In genomic region chr10:68957284-68957615, GRCh38 we compare ENCODE assay signal across 8 cellular contexts. TPM values are rescaled to one million over a fixed set of nuclear protein-coding genes. Genes with fewer than 3 reads are reported as not detected.
DNase-seq lines count a peak whose midpoint lies in the region; ATAC-seq and TF ChIP-seq lines count a peak whose summit lies in the region.

No MANE protein-coding gene starts in this region.

- no peak overlapping the region for H4K5ac ChIP-seq in mesendoderm (ENCODE audit: low read length)

- H3K18ac ChIP-seq in mesendoderm (ENCODE audit: low read length), result no peak overlapping the region

- H3K4me3 ChIP-seq in right atrium auricular region, result peak overlapping the region; percentile 78 to 86
- H3K4me3 ChIP-seq in brain microvascular endothelial cell (ENCODE audit: low read depth, low read length), result peak overlapping the region; percentile 100
- H3K4me3 ChIP-seq in mesendoderm (ENCODE audit: low read length), result peak overlapping the region; percentile 34
- H3K4me3 ChIP-seq in vagina, result peak overlapping the region; percentile 74 to 85

- in situ Hi-C loops in brain microvascular endothelial cell (cut with HindIII; ENCODE audit: low pct_ligation_motif_present, low sequenced_read_pairs), result no loop called here

- H4K8ac ChIP-seq in mesendoderm (ENCODE audit: low read depth, low read length), result no peak overlapping the region

- no peak overlapping the region for H3K4ac ChIP-seq in mesendoderm (ENCODE audit: low read depth, low read length)

- TF ChIP-seq CTCF in right atrium auricular region (IDR thresholded peaks at IDR 0.05) (no peak), brain microvascular endothelial cell (IDR thresholded peaks at IDR 0.05; ENCODE audit: low read depth, low read length, missing control alignments) (no peak), vagina (IDR thresholded peaks at IDR 0.05) (no peak)

- H2AK5ac ChIP-seq in mesendoderm (ENCODE audit: low read length), result no peak overlapping the region

- no peak overlapping the region for H2BK5ac ChIP-seq in mesendoderm (ENCODE audit: low read length)

- H3K79me1 ChIP-seq in mesendoderm (ENCODE audit: low read length), result no peaks in the 10 kb centered on the region

- no peak for TF ChIP-seq POLR2A in vagina (IDR thresholded peaks at IDR 0.05)

- peak overlapping the region in 1 of 2 donors; percentile 82 for H3K27ac ChIP-seq in right atrium auricular region
- H3K27ac ChIP-seq in brain microvascular endothelial cell, result peak overlapping the region; percentile 80
- H3K27ac ChIP-seq in mesendoderm (ENCODE audit: low read depth, low read length), result peak overlapping the region; percentile 11
- peak overlapping the region; percentile 70 for H3K27ac ChIP-seq in vagina

- H2BK15ac ChIP-seq in mesendoderm (replicated peaks; ENCODE audit: low read depth), result no peak overlapping the region

- peak overlapping the region; percentile 94 for H3K9ac ChIP-seq in mesendoderm (ENCODE audit: low read length)

- H3K9me3 ChIP-seq in right atrium auricular region (no peaks in the 10 kb centered on the region), vagina (no peaks in the 10 kb centered on the region)

- peak overlapping the region; percentile 82 for H3K4me2 ChIP-seq in mesendoderm (ENCODE audit: low read length)

- no CpG with 5 or more reads among the region's 7 CpGs for WGBS in mesendoderm (ENCODE audit: extremely low coverage, insufficient coverage, low lambda C conversion rate)

- H3K4me1 ChIP-seq in right atrium auricular region, result peaks cover 0 to 35% of the 10 kb centered on the region in 2 donors
- peaks cover 2% of the 10 kb centered on the region for H3K4me1 ChIP-seq in mesendoderm (ENCODE audit: control insufficient read depth, low read depth, low read length)
- peaks cover 35% of the 10 kb centered on the region for H3K4me1 ChIP-seq in vagina

- H3K27me3 ChIP-seq in right atrium auricular region (no peaks in the 10 kb centered on the region), brain microvascular endothelial cell (replicated peaks) (no peaks in the 10 kb centered on the region), mesendoderm (ENCODE audit: insufficient read depth, low read length, poor library complexity) (no peaks in the 10 kb centered on the region), vagina (no peaks in the 10 kb centered on the region)

- intact Hi-C loops in left ventricle myocardium superior (cut with micrococcal nuclease) (no loop called here), vagina (cut with DNase I) (no loop called here), posterior vena cava (cut with DNase I) (no loop called here)

- H3K23ac ChIP-seq in mesendoderm (ENCODE audit: low read length), result no peak overlapping the region

- DNase-seq in right atrium auricular region (ENCODE audit: low spot score), result no peak
- no peak for DNase-seq in left ventricle myocardium superior
- DNase-seq in brain microvascular endothelial cell, result no peak
- DNase-seq in mesendoderm, result no peak
- DNase-seq in vagina (ENCODE audit: extremely low spot score in 2 of 2), result no peak
- DNase-seq in stimulated activated CD4-positive, alpha-beta T cell treated with anti-CD3 and anti-CD28 coated beads, Interleukin-15, amount 100 ng/mL, for 24 hours, result no peak
- DNase-seq in NCI-H2196 (lab: John Stamatoyannopoulos, UW; ENCODE audit: unreplicated experiment), result no peak
- DNase-seq in posterior vena cava (ENCODE audit: low spot score), result no peak

- H3K79me2 ChIP-seq in mesendoderm (ENCODE audit: control insufficient read depth, insufficient read depth, low read length), result peaks cover 42% of the 10 kb centered on the region

- peak overlapping the region; percentile 96 for H3K56ac ChIP-seq in mesendoderm (ENCODE audit: low read length)

- H2BK120ac ChIP-seq in mesendoderm (ENCODE audit: low read depth, low read length), result no peak overlapping the region

- H3K36me3 ChIP-seq in right atrium auricular region (peaks cover 21% of the 10 kb centered on the region), brain microvascular endothelial cell (replicated peaks) (peaks cover 20% of the 10 kb centered on the region), mesendoderm (ENCODE audit: control insufficient read depth, insufficient read depth, low read length) (no peaks in the 10 kb centered on the region), vagina (peaks cover 0 to 24% of the 10 kb centered on the region in 2 donors)

- ATAC-seq in left ventricle myocardium superior, result no peak

RNA-seq across cellular contexts. Expression of gene DDX21, which starts 1.3 kb away (rescaled TPM):
- total RNA-seq in right atrium auricular region, result 10 to 100 TPM; 21.4 to 30.0 TPM
- 20.0 TPM for total RNA-seq in left ventricle myocardium superior
- 313 TPM for polyA plus RNA-seq in mesendoderm (2013, experiment 1 of 2)
- 313 TPM for polyA plus RNA-seq in mesendoderm (2013, experiment 2 of 2)
- 44.7 TPM for total RNA-seq in vagina
- 10 to 100 TPM; 37.4 to 55.7 TPM for total RNA-seq in posterior vena cava

RNA-seq across cellular contexts. Expression of gene KIFBP, which starts 31.4 kb away (rescaled TPM):
- total RNA-seq in right atrium auricular region (10 to 100 TPM; 36.4 to 48.8 TPM), left ventricle myocardium superior (50.5 TPM), vagina (25.8 TPM), posterior vena cava (10 to 100 TPM; 23.8 to 26.3 TPM)
- 32.5 TPM for polyA plus RNA-seq in mesendoderm (2013, experiment 1 of 2)
- polyA plus RNA-seq in mesendoderm (2013, experiment 2 of 2), result 33.2 TPM

RNA-seq across cellular contexts. Expression of gene DDX50, which starts 56.1 kb away (rescaled TPM):
- total RNA-seq in right atrium auricular region (10 to 100 TPM; 18.9 to 22.3 TPM), left ventricle myocardium superior (20.4 TPM), vagina (28.7 TPM), posterior vena cava (10 to 100 TPM; 39.3 to 45.6 TPM)
- 28.4 TPM for polyA plus RNA-seq in mesendoderm (2013, experiment 1 of 2)
- 28.8 TPM for polyA plus RNA-seq in mesendoderm (2013, experiment 2 of 2)

Comparison
In these comparisons a context has a peak if more than half of its experiments do, and no peak if none do; other contexts are left out.
1. H3K4me3 ChIP-seq: peak in every context shown above with its lines; median percentile 100 in brain microvascular endothelial cell; 82 in right atrium auricular region; 80 in vagina; 34 in mesendoderm.